ENCODE assay signal across 8 cellular contexts in genomic region chrX:77264490-77264889, GRCh38.
"Had no signal": no experiment of that assay in that cellular context is flagged by ENCODE, and none has a peak within 500 bp of the region (broad histone marks: within the 10 kb centered on the region; RNA-seq: fewer than 3 reads in every experiment).

No MANE protein-coding gene starts in this region.

- DNase-seq: GDM1, GF-D8 had no signal

- H3K4me3 ChIP-seq: GM12878 had no signal

- ATAC-seq: GM12878 had no signal

- FAIRE-seq: G401.6, GM12878, GM12891, GM12892, GM18507, GM19239 had no signal
